In genomic region chr7:72706521-72706920, GRCh38 we compare ENCODE assay signal across 29 cellular contexts.
"Had no signal": no experiment of that assay in that cellular context is flagged by ENCODE, and none has a peak within 500 bp of the region (broad histone marks: within the 10 kb centered on the region; RNA-seq: fewer than 3 reads in every experiment).

No MANE protein-coding gene starts in this region.

- H3K4me3 ChIP-seq: heart left ventricle, mucosa of descending colon, pancreas, prostate gland, testis, transverse colon had no signal

- H3K27me3 ChIP-seq: heart left ventricle, neutrophil, pancreas, testis, transverse colon had no signal

- H3K36me3 ChIP-seq: neutrophil, pancreas, prostate gland, transverse colon had no signal

- H3K9me3 ChIP-seq: heart left ventricle, mucosa of descending colon, neutrophil, pancreas, prostate gland, testis, transverse colon had no signal

- H3K27me3 Mint-ChIP-seq: activated CD4-positive, alpha-beta memory T cell treated with anti-CD3 and anti-CD28 coated beads for 36 hours; activated naive CD8-positive, alpha-beta T cell treated with anti-CD3 and anti-CD28 coated beads for 36 hours; naive B cell had no signal

- ATAC-seq: activated CD4-positive, CD25-positive, alpha-beta regulatory T cell treated with anti-CD3 and anti-CD28 coated beads, Interleukin-2, amount 50 U/mL, for 24 hours; esophagus mucosa; heart left ventricle; left cardiac atrium; left ventricle myocardium superior; mucosa of descending colon; pancreas had no signal

- FAIRE-seq: islet of Langerhans, pancreas, TTC549 had no signal

- H3K4me3 Mint-ChIP-seq: activated CD4-positive, alpha-beta memory T cell treated with anti-CD3 and anti-CD28 coated beads for 36 hours; activated naive CD4-positive, alpha-beta T cell treated with anti-CD3 and anti-CD28 coated beads for 36 hours; activated naive CD8-positive, alpha-beta T cell treated with anti-CD3 and anti-CD28 coated beads for 36 hours; activated T-helper 1 cell treated with anti-CD3 and anti-CD28 coated beads, Interleukin-12 subunit alpha, Interleukin-12 subunit beta, Interleukin-2, Interleukin-4 antibody, amounts not matched to agents 30 ng/mL and 10 ng/mL and 1 ng/mL, durations not matched to agents 14 hours and 24 hours and 36 hours; naive B cell; nephron progenitor cell had no signal

- H3K4me1 Mint-ChIP-seq: activated naive CD8-positive, alpha-beta T cell treated with anti-CD3 and anti-CD28 coated beads for 36 hours; naive B cell had no signal

- DNase-seq: activated CD4-positive, alpha-beta memory T cell treated with anti-CD3 and anti-CD28 coated beads for 36 hours; activated CD4-positive, alpha-beta T cell treated with anti-CD3 and anti-CD28 coated beads for 48 hours; activated CD8-positive, alpha-beta memory T cell treated with anti-CD3 and anti-CD28 coated beads, Interleukin-2, amount 50 U/mL, for 4 hours; activated effector memory CD4-positive, alpha-beta T cell treated with anti-CD3 and anti-CD28 coated beads, Interleukin-2, amount 50 U/mL, for 16 hours; activated naive CD4-positive, alpha-beta T cell treated with anti-CD3 and anti-CD28 coated beads for 36 hours; activated naive CD8-positive, alpha-beta T cell treated with anti-CD3 and anti-CD28 coated beads for 36 hours; activated T-cell treated with anti-CD3 and anti-CD28 coated beads, Interleukin-2, amount 50 U/mL, for 1 hour; amniotic stem cell; caudate nucleus; foreskin fibroblast; heart left ventricle; left cardiac atrium; left ventricle myocardium superior; mucosa of descending colon; naive B cell; nephron progenitor cell; pancreas; stimulated activated CD4-positive, alpha-beta T cell treated with anti-CD3 and anti-CD28 coated beads, Interleukin-2, amount 100 ng/mL, for 48 hours; stimulated activated naive CD4-positive, alpha-beta T cell treated with Interleukin-2 at 50 U/mL for 16 hours; testis; transverse colon had no signal

- H3K4me1 ChIP-seq: heart left ventricle, pancreas, prostate gland, testis, transverse colon had no signal

- H3K27ac ChIP-seq: heart left ventricle, pancreas, prostate gland, testis, transverse colon, VCaP had no signal

- H3K27ac Mint-ChIP-seq: activated CD4-positive, alpha-beta memory T cell treated with anti-CD3 and anti-CD28 coated beads for 36 hours; activated naive CD4-positive, alpha-beta T cell treated with anti-CD3 and anti-CD28 coated beads for 36 hours; activated naive CD8-positive, alpha-beta T cell treated with anti-CD3 and anti-CD28 coated beads for 36 hours; activated T-helper 1 cell treated with anti-CD3 and anti-CD28 coated beads, Interleukin-12 subunit alpha, Interleukin-12 subunit beta, Interleukin-2, Interleukin-4 antibody, amounts not matched to agents 30 ng/mL and 10 ng/mL and 1 ng/mL, durations not matched to agents 14 hours and 24 hours and 36 hours; nephron progenitor cell had no signal
